Comparison of ENCODE assay signal across 1 cellular context in the genomic region with DNA sequence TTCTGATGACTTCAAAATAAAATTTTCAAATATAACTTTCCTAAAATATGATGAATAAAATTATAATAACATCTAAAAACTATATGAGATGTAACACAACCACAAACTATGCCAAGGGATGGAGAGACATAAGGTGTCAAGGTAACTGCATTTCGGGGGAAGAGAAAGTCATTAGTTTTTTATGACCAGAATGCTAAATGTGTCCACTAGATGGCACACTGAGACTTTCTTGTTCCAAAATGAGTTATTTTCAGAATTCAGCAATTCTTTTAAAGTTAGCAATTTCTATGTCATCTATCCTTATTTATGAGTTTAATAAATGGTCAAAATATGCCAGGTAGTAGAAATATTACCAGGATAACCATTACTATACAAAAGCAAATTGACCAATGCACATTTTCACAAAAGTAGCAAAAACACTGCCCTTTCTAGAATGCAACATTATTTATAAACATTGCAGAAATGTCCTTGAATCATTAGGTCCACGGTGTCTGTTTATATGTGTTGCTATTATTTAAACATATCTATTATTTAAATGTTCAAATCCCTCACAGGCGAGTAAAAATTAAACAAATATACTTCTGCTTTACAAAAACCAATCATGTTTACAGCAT.
TF ChIP-seq lines count a peak whose summit lies in the region.

No MANE protein-coding gene starts in this region.

TF ChIP-seq in SK-N-SH treated with all-trans-retinoic acid at 6 μM for 48 hours, 23 proteins besides CTCF, POLR2A, EP300 and RAD21 (continued from another document):
- TF ChIP-seq, protein P1, sequence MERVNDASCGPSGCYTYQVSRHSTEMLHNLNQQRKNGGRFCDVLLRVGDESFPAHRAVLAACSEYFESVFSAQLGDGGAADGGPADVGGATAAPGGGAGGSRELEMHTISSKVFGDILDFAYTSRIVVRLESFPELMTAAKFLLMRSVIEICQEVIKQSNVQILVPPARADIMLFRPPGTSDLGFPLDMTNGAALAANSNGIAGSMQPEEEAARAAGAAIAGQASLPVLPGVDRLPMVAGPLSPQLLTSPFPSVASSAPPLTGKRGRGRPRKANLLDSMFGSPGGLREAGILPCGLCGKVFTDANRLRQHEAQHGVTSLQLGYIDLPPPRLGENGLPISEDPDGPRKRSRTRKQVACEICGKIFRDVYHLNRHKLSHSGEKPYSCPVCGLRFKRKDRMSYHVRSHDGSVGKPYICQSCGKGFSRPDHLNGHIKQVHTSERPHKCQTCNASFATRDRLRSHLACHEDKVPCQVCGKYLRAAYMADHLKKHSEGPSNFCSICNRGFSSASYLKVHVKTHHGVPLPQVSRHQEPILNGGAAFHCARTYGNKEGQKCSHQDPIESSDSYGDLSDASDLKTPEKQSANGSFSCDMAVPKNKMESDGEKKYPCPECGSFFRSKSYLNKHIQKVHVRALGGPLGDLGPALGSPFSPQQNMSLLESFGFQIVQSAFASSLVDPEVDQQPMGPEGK (CRISPR knock-in tag; IDR thresholded peaks at IDR 0.05; ENCODE audit: borderline replicate concordance), result no peak
- no peak for TF ChIP-seq CSDC2 (CRISPR knock-in tag; IDR thresholded peaks at IDR 0.05)
- no peak for TF ChIP-seq PPARA (CRISPR knock-in tag; IDR thresholded peaks at IDR 0.05; ENCODE audit: borderline replicate concordance)
- no peak for TF ChIP-seq ZFP30 (CRISPR knock-in tag; IDR thresholded peaks at IDR 0.05)
- TF ChIP-seq ZFP3 (CRISPR knock-in tag; IDR thresholded peaks at IDR 0.05), result no peak
- TF ChIP-seq TOX (CRISPR knock-in tag; IDR thresholded peaks at IDR 0.05; ENCODE audit: borderline replicate concordance), result no peak
- TF ChIP-seq ZNF565 (CRISPR knock-in tag; conservative IDR thresholded peaks at IDR 0.05; ENCODE audit: low read depth), result no peak
- TF ChIP-seq ZNF8 (CRISPR knock-in tag; IDR thresholded peaks at IDR 0.05), result no peak
- TF ChIP-seq, protein P2, sequence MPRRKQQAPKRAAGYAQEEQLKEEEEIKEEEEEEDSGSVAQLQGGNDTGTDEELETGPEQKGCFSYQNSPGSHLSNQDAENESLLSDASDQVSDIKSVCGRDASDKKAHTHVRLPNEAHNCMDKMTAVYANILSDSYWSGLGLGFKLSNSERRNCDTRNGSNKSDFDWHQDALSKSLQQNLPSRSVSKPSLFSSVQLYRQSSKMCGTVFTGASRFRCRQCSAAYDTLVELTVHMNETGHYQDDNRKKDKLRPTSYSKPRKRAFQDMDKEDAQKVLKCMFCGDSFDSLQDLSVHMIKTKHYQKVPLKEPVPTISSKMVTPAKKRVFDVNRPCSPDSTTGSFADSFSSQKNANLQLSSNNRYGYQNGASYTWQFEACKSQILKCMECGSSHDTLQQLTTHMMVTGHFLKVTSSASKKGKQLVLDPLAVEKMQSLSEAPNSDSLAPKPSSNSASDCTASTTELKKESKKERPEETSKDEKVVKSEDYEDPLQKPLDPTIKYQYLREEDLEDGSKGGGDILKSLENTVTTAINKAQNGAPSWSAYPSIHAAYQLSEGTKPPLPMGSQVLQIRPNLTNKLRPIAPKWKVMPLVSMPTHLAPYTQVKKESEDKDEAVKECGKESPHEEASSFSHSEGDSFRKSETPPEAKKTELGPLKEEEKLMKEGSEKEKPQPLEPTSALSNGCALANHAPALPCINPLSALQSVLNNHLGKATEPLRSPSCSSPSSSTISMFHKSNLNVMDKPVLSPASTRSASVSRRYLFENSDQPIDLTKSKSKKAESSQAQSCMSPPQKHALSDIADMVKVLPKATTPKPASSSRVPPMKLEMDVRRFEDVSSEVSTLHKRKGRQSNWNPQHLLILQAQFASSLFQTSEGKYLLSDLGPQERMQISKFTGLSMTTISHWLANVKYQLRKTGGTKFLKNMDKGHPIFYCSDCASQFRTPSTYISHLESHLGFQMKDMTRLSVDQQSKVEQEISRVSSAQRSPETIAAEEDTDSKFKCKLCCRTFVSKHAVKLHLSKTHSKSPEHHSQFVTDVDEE (CRISPR knock-in tag; IDR thresholded peaks at IDR 0.05), result no peak
- TF ChIP-seq ISL1 (CRISPR knock-in tag; IDR thresholded peaks at IDR 0.05), result no peak
